Comparison of ENCODE assay signal across 21 cellular contexts in the genomic region with DNA sequence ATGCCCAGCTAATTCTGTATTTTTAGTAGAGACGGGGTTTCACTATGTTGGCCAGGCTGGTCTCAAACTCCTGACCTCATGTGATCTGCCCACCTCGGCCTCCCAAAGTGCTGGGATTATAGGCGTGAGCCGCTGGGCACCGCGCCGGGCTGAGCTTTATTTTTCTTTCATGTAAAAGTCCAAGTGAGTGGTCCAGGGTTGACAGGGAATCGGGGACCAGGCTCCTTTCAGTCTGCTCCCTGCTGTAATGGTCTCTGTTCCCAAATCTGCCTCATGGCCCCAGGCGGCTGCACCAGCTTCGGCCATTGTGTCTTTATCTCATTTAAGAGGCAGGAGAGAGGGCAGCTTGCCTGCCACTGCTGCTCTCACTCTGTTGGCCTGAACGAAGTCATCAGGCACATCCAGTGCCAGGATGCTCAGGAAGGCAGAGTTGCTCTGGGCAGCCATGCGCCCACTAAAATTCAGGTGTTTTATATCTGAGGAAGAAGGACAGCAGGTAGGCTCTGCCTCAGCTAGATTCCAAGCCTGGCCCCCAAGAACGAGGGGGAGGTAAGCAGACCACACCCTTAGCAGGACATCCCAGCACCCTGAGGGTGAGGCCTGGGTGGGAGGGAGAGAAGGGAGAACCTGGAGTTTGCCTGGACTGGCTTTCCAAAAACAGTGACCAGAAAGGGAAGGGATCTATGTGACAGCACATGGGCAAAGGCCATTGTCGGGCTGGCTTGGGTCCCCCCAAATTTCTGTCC. TPM values are rescaled to one million over a fixed set of nuclear protein-coding genes. Genes with fewer than 3 reads are reported as not detected.
DNase-seq lines count a peak whose midpoint lies in the region; ATAC-seq and TF ChIP-seq lines count a peak whose summit lies in the region.
"Had no signal": no experiment of that assay in that cellular context is flagged by ENCODE, and none has a peak within 500 bp of the region (broad histone marks: within the 10 kb centered on the region; RNA-seq: fewer than 3 reads in every experiment).

No MANE protein-coding gene starts in this region.

- intact Hi-C loops in posterior vena cava (cut with DNase I): loop anchor here in 1 of 2 donors (5.0 kb wide), 1 partner anchor 148 kb away; a partner anchor contains a TSS

- peaks cover 13% of the 10 kb centered on the region for H3K4me1 Mint-ChIP-seq in activated naive CD8-positive, alpha-beta T cell treated with anti-CD3 and anti-CD28 coated beads, Interleukin-2, amount 50 U/mL, for 24 hours
- peaks cover 29% of the 10 kb centered on the region for H3K4me1 Mint-ChIP-seq in activated naive CD8-positive, alpha-beta T cell treated with anti-CD3 and anti-CD28 coated beads for 36 hours
- H3K4me1 Mint-ChIP-seq in glutamatergic neuron (ENCODE audit: low read depth, unreplicated experiment): peaks cover 26% of the 10 kb centered on the region

- no peak for DNase-seq in activated naive CD8-positive, alpha-beta T cell treated with anti-CD3 and anti-CD28 coated beads, Interleukin-2, amount 50 U/mL, for 24 hours
- DNase-seq in activated naive CD8-positive, alpha-beta T cell treated with anti-CD3 and anti-CD28 coated beads for 36 hours: no peak
- DNase-seq in glutamatergic neuron: no peak
- peak; percentile 70 for DNase-seq in posterior vena cava (ENCODE audit: low spot score)
- no peak for DNase-seq in NCI-H187 (lab: John Stamatoyannopoulos, UW)
- DNase-seq in T1000 (lab: John Stamatoyannopoulos, UW): no peak
- DNase-seq: activated CD8-positive, alpha-beta memory T cell treated with anti-CD3 and anti-CD28 coated beads, Interleukin-2, amount 50 U/mL, for 48 hours; activated effector memory CD4-positive, alpha-beta T cell treated with Interleukin-2 at 50 U/mL for 16 hours; Kasumi-1; NCI-H1930; NCI-H226; NCI-H774; OCI-M1; retina; stimulated activated CD4-positive, alpha-beta T cell treated with anti-CD3 and anti-CD28 coated beads, Interleukin-12 subunit alpha, Interleukin-12 subunit beta, amount 100 ng/mL, for 4 hours; T-cell had no signal

- no peaks in the 10 kb centered on the region for H3K36me3 Mint-ChIP-seq in activated naive CD8-positive, alpha-beta T cell treated with anti-CD3 and anti-CD28 coated beads, Interleukin-2, amount 50 U/mL, for 24 hours (ENCODE audit: low read depth)
- H3K36me3 Mint-ChIP-seq in activated naive CD8-positive, alpha-beta T cell treated with anti-CD3 and anti-CD28 coated beads for 36 hours: no peaks in the 10 kb centered on the region
- no peaks in the 10 kb centered on the region for H3K36me3 Mint-ChIP-seq in glutamatergic neuron (ENCODE audit: unreplicated experiment)

- H3K4me3 Mint-ChIP-seq in activated naive CD8-positive, alpha-beta T cell treated with anti-CD3 and anti-CD28 coated beads, Interleukin-2, amount 50 U/mL, for 24 hours: no peak overlapping the region
- no peak overlapping the region for H3K4me3 Mint-ChIP-seq in activated naive CD8-positive, alpha-beta T cell treated with anti-CD3 and anti-CD28 coated beads for 36 hours
- peak overlapping the region; percentile 57 for H3K4me3 Mint-ChIP-seq in glutamatergic neuron (ENCODE audit: unreplicated experiment)
- H3K4me3 Mint-ChIP-seq: B cell, T-cell had no signal

- H3K27ac Mint-ChIP-seq in activated naive CD8-positive, alpha-beta T cell treated with anti-CD3 and anti-CD28 coated beads, Interleukin-2, amount 50 U/mL, for 24 hours: peak overlapping the region; percentile 22
- no peak overlapping the region for H3K27ac Mint-ChIP-seq in activated naive CD8-positive, alpha-beta T cell treated with anti-CD3 and anti-CD28 coated beads for 36 hours
- H3K27ac Mint-ChIP-seq in glutamatergic neuron (ENCODE audit: unreplicated experiment): peak overlapping the region; percentile 8
- H3K27ac Mint-ChIP-seq: B cell, T-cell had no signal

- no peaks in the 10 kb centered on the region for H3K9me3 Mint-ChIP-seq in activated naive CD8-positive, alpha-beta T cell treated with anti-CD3 and anti-CD28 coated beads, Interleukin-2, amount 50 U/mL, for 24 hours
- no peaks in the 10 kb centered on the region for H3K9me3 Mint-ChIP-seq in activated naive CD8-positive, alpha-beta T cell treated with anti-CD3 and anti-CD28 coated beads for 36 hours
- H3K9me3 Mint-ChIP-seq in glutamatergic neuron (ENCODE audit: unreplicated experiment): peaks cover 2% of the 10 kb centered on the region
- H3K9me3 Mint-ChIP-seq: T-cell had no signal

- H3K27me3 Mint-ChIP-seq in activated naive CD8-positive, alpha-beta T cell treated with anti-CD3 and anti-CD28 coated beads, Interleukin-2, amount 50 U/mL, for 24 hours: no peaks in the 10 kb centered on the region
- H3K27me3 Mint-ChIP-seq in activated naive CD8-positive, alpha-beta T cell treated with anti-CD3 and anti-CD28 coated beads for 36 hours: no peaks in the 10 kb centered on the region
- peaks cover 9% of the 10 kb centered on the region for H3K27me3 Mint-ChIP-seq in glutamatergic neuron (ENCODE audit: unreplicated experiment)

- TF ChIP-seq CTCF in glutamatergic neuron (IDR thresholded peaks at IDR 0.05; ENCODE audit: partially characterized antibody, unreplicated experiment): no peak

- ATAC-seq in activated naive CD8-positive, alpha-beta T cell treated with anti-CD3 and anti-CD28 coated beads, Interleukin-2, amount 50 U/mL, for 24 hours: no peak
- ATAC-seq: T-cell had no signal

RNA-seq across cellular contexts. Expression of a gene that starts 1.7 kb away (rescaled TPM):
- under 1 TPM in 1 of 2 experiments, not detected in 1; 0.43 TPM for total RNA-seq in activated naive CD8-positive, alpha-beta T cell treated with anti-CD3 and anti-CD28 coated beads for 36 hours
- total RNA-seq in glutamatergic neuron (ENCODE audit: unreplicated experiment): 20.0 TPM
- total RNA-seq in posterior vena cava: under 1 TPM; 0.29 to 0.42 TPM

RNA-seq across cellular contexts. Expression of a gene that starts 3.3 kb away (rescaled TPM):
- 10 to 100 TPM; 49.3 to 49.6 TPM for total RNA-seq in activated naive CD8-positive, alpha-beta T cell treated with anti-CD3 and anti-CD28 coated beads for 36 hours
- total RNA-seq in glutamatergic neuron (ENCODE audit: unreplicated experiment) (46.1 TPM), posterior vena cava (10 to 100 TPM; 28.1 to 33.9 TPM)

RNA-seq across cellular contexts. Expression of a gene that starts 13.3 kb away (rescaled TPM):
- total RNA-seq in activated naive CD8-positive, alpha-beta T cell treated with anti-CD3 and anti-CD28 coated beads for 36 hours: 10 to 100 TPM; 87.0 to 88.3 TPM
- total RNA-seq in glutamatergic neuron (ENCODE audit: unreplicated experiment) (149 TPM), posterior vena cava (10 to 100 TPM; 47.9 to 49.8 TPM)

RNA-seq across cellular contexts. Expression of a gene that starts 30.1 kb away (rescaled TPM):
- total RNA-seq in activated naive CD8-positive, alpha-beta T cell treated with anti-CD3 and anti-CD28 coated beads for 36 hours: not detected
- total RNA-seq in glutamatergic neuron (ENCODE audit: unreplicated experiment) (1.9 TPM), posterior vena cava (not detected)
- total RNA-seq: B cell, breast epithelium, mononuclear cell, T-cell, ureter had no signal

RNA-seq across cellular contexts. Expression of a gene that starts 36.4 kb away (rescaled TPM):
- total RNA-seq in activated naive CD8-positive, alpha-beta T cell treated with anti-CD3 and anti-CD28 coated beads for 36 hours: not detected
- total RNA-seq in glutamatergic neuron (ENCODE audit: unreplicated experiment) (not detected), posterior vena cava (not detected)
- total RNA-seq: breast epithelium, H1, mononuclear cell, ureter had no signal

Comparison
In these comparisons a context has a peak if more than half of its experiments do, and no peak if none do; other contexts are left out.
1. RNA of a gene that starts 1.7 kb away (total RNA-seq): 20.0 TPM in glutamatergic neuron (single experiment); 0.43 TPM in activated naive CD8-positive, alpha-beta T cell treated with anti-CD3 and anti-CD28 coated beads for 36 hours and 0.29 to 0.42 TPM in posterior vena cava; every median in the first group is over 10 times any median in the second.